Comparison of ENCODE assay signal across 30 cellular contexts in genomic region chr3:198064420-198064819, GRCh38.
"Had no signal": no experiment of that assay in that cellular context is flagged by ENCODE, and none has a peak within 500 bp of the region (broad histone marks: within the 10 kb centered on the region; RNA-seq: fewer than 3 reads in every experiment).

No MANE protein-coding gene starts in this region.

- H3K27ac ChIP-seq: adrenal gland, breast epithelium, cardiac muscle cell, colonic mucosa, epithelial cell of prostate, esophagus squamous epithelium, gastroesophageal sphincter had no signal

- H3K4me1 ChIP-seq: adrenal gland, breast epithelium, colonic mucosa, esophagus squamous epithelium, gastroesophageal sphincter had no signal

- ATAC-seq: activated CD8-positive, alpha-beta T cell treated with anti-CD3 and anti-CD28 coated beads for 36 hours; gastroesophageal sphincter had no signal

- H3K4me1 Mint-ChIP-seq: brain had no signal

- H3K9me3 Mint-ChIP-seq: activated CD8-positive, alpha-beta T cell treated with anti-CD3 and anti-CD28 coated beads for 36 hours; activated T-cell treated with anti-CD3 and anti-CD28 coated beads, Interleukin-2, amount 50 U/mL, for 72 hours; brain had no signal

- H3K4me3 Mint-ChIP-seq: activated CD8-positive, alpha-beta T cell treated with anti-CD3 and anti-CD28 coated beads for 36 hours; activated naive CD8-positive, alpha-beta T cell; activated T-cell treated with anti-CD3 and anti-CD28 coated beads, Interleukin-2, amount 50 U/mL, for 72 hours; brain had no signal

- H3K36me3 ChIP-seq: breast epithelium, cardiac muscle cell, colonic mucosa, esophagus squamous epithelium, gastroesophageal sphincter had no signal

- H3K27ac Mint-ChIP-seq: activated CD8-positive, alpha-beta T cell treated with anti-CD3 and anti-CD28 coated beads for 36 hours; activated naive CD8-positive, alpha-beta T cell; activated T-cell treated with anti-CD3 and anti-CD28 coated beads, Interleukin-2, amount 50 U/mL, for 72 hours; brain had no signal

- H3K27me3 ChIP-seq: breast epithelium, colonic mucosa had no signal

- DNase-seq: activated CD4-positive, alpha-beta T cell treated with anti-CD3 and anti-CD28 coated beads for 4 hours; activated CD4-positive, alpha-beta T cell treated with anti-CD3 and anti-CD28 coated beads, Interleukin-2, amount 50 U/mL, for 1 hour; activated CD4-positive, alpha-beta T cell treated with anti-CD3 and anti-CD28 coated beads, Interleukin-2, amount 50 U/mL, for 48 hours; activated CD4-positive, CD25-positive, alpha-beta regulatory T cell; activated CD4-positive, CD25-positive, alpha-beta regulatory T cell treated with anti-CD3 and anti-CD28 coated beads, Interleukin-2, amount 50 U/mL, for 72 hours; activated CD8-positive, alpha-beta memory T cell treated with anti-CD3 and anti-CD28 coated beads for 24 hours; activated CD8-positive, alpha-beta T cell treated with anti-CD3 and anti-CD28 coated beads for 36 hours; activated effector memory CD4-positive, alpha-beta T cell treated with Interleukin-2 at 50 U/mL for 16 hours; activated gamma-delta T cell treated with Interleukin-2 at 50 U/mL for 16 hours; activated naive CD4-positive, alpha-beta T cell treated with anti-CD3 and anti-CD28 coated beads, Interleukin-2, amount 50 U/mL, for 16 hours; activated naive CD4-positive, alpha-beta T cell treated with Interleukin-2 at 50 U/mL for 16 hours; activated T-cell treated with anti-CD3 and anti-CD28 coated beads, Interleukin-2, amount 50 U/mL, for 72 hours; adrenal gland; amygdala; aorta; central memory CD4-positive, alpha-beta T cell; cerebellar nuclear complex; colonic mucosa; effector CD8-positive, alpha-beta T cell; esophagus squamous epithelium; foreskin melanocyte; T-helper 2 cell had no signal

- FAIRE-seq: endometrium, endothelial cell of umbilical vein had no signal

- H3K36me3 Mint-ChIP-seq: brain had no signal

- H3K4me3 ChIP-seq: adrenal gland, breast epithelium, cardiac muscle cell, colonic mucosa, esophagus squamous epithelium, gastroesophageal sphincter had no signal

- H3K9me3 ChIP-seq: adrenal gland, breast epithelium, colonic mucosa, esophagus squamous epithelium, gastroesophageal sphincter had no signal
